ENCODE assay signal across 1 cellular context in the genomic region with DNA sequence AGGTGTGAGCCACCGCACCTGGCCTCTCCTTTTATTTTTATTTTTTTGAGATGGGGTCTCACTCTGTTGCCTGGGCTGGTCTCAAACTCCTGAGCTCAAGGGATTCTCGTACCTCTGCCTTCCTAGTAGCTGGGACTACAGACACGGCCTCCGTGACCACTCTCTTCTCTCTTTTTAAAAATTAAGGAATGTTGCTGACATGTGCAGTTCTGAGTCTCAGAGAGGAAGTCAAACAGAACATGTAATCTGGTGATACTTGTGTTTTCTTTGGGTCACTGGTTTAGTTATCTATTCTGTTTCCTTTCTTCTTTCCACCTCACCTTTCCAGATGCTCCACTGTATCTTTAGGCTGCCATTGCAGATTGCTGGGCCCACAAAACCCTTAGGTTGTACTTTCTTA.
A peak's percentile ranks its signal among the peaks of the same experiment; 100 is the strongest.
TF ChIP-seq lines count a peak whose summit lies in the region.

No MANE protein-coding gene starts in this region.

TF ChIP-seq in K562, 482 proteins besides CTCF, POLR2A, EP300 and RAD21 (continued from another document):
- TF ChIP-seq MAFK (IDR thresholded peaks at IDR 0.05; ENCODE audit: low read length) = peak; percentile 26; the same call in 1 of the 2 replicates
- peak; percentile 83 for TF ChIP-seq ZNF316 (IDR thresholded peaks at IDR 0.05)
- TF ChIP-seq BDP1 (IDR thresholded peaks at IDR 0.05; ENCODE audit: insufficient read depth, insufficient read length) = no peak
- TF ChIP-seq MED1 (CRISPR knock-in tag; IDR thresholded peaks at IDR 0.05; ENCODE audit: borderline replicate concordance) = no peak
- no peak for TF ChIP-seq SLC30A9 (CRISPR knock-in tag; IDR thresholded peaks at IDR 0.05)
- TF ChIP-seq MAFG (tag; conservative IDR thresholded peaks at IDR 0.05) = peak; percentile 47
- no peak for TF ChIP-seq MCM5 (IDR thresholded peaks at IDR 0.05; ENCODE audit: low read depth)
- no peak for TF ChIP-seq POU5F1 (IDR thresholded peaks at IDR 0.05; ENCODE audit: borderline replicate concordance, low read depth, low read length, partially characterized antibody)
- peak; percentile 63 for TF ChIP-seq MAFF (IDR thresholded peaks at IDR 0.05; ENCODE audit: low read length)
- TF ChIP-seq ZKSCAN3 (CRISPR knock-in tag; IDR thresholded peaks at IDR 0.05) = no peak
- TF ChIP-seq CBFA2T3 (IDR thresholded peaks at IDR 0.05) = 0 out of 2 replicates have a peak, but pooled peaks have one; percentile 14
- TF ChIP-seq C11orf30 (IDR thresholded peaks at IDR 0.05; ENCODE audit: low read depth) = peak; percentile 58; the same call in 1 of the 2 replicates
- no peak for TF ChIP-seq HSF4 (CRISPR knock-in tag; IDR thresholded peaks at IDR 0.05; ENCODE audit: borderline replicate concordance)
- no peak for TF ChIP-seq JUNB (CRISPR knock-in tag; conservative IDR thresholded peaks at IDR 0.05)
- no peak for TF ChIP-seq FOXM1 (IDR thresholded peaks at IDR 0.05; ENCODE audit: low read depth)
- no peak for TF ChIP-seq FOXM1 (CRISPR knock-in tag; IDR thresholded peaks at IDR 0.05; ENCODE audit: low read depth)
- TF ChIP-seq, protein P1, sequence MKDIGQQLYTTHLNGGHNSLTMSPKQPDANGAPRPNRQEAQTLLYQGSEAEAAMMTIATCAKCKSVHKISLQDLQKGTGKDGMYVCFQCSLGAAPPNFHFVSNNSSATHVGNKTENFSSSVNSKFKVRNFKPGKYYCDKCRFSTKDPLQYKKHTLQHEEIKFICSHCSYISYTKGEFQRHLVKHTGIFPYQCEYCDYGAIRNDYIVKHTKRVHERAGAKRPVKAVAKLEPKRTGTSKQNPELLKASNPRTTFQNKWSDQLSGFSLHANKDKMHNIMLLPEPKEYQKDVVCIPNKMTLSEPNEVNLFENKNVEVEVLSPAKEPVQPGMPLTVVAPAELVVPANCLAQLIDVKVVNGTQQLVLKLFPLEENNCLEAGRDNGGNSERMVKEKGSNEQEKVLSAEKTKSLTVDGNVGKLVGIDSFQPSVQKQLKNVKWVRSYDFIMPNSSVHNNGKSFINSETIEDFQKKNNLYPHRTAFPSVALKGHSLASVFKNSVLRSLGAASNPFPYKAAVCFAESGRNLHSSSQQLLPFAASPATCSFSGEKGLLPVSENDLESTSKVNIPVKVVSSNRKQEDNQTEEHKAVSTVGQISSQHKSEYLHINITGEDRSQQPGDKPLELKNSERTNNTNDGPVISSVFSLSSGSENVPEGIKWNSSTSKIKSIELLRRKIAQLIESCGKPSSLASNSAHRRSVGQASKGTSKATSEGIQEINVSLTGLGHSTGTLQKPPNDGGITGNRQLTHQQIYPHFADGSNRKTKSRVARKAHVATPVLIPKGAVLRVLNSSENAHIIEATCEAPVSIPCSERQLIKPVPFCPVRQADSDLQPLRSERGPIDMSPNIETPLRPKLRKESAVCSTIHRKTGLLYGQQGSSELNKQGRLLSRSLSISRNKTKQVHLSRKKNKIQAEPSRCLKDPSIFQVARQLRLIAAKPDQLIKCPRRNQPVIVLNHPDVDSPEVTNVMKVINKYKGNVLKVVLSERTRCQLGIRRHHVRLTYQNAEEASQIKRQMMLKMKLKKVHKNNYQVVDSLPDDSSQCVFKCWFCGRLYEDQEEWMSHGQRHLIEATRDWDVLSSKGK (CRISPR knock-in tag; IDR thresholded peaks at IDR 0.05) = no peak
